21 cellular contexts compared by ENCODE assay signal in the genomic region with DNA sequence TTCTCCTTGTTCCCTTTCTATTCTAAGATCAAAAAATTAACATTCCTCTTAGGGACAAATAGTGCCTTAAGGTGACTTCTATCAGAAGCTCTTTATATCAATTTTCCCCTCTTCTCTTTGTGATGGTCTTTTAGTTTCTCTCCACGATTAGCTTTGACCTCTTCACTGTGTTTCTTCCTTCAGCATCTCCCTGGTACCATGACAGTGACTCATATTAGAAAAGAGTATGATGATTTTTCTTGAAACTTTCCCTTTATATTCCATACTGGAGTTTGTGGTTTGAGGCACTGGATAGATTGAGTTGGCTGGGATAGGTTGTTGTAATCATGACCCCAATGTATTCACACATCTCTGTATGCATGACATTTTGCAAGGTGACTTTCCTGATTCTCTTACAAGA.
A peak's percentile ranks its signal among the peaks of the same experiment; 100 is the strongest.
DNase-seq lines count a peak whose midpoint lies in the region; ATAC-seq and TF ChIP-seq lines count a peak whose summit lies in the region.
"Had no signal": no experiment of that assay in that cellular context is flagged by ENCODE, and none has a peak within 500 bp of the region (broad histone marks: within the 10 kb centered on the region; RNA-seq: fewer than 3 reads in every experiment).

No MANE protein-coding gene starts in this region.

- no peak overlapping the region for H3K4me3 ChIP-seq in sigmoid colon
- H3K4me3 ChIP-seq: A549 had no signal

- H3K27me3 Mint-ChIP-seq in activated T-cell treated with anti-CD3 and anti-CD28 coated beads, Interleukin-2, amount 50 U/mL, for 72 hours (ENCODE audit: low read depth) = no peaks in the 10 kb centered on the region
- no peaks in the 10 kb centered on the region for H3K27me3 Mint-ChIP-seq in activated T-cell treated with anti-CD3 and anti-CD28 coated beads, Interleukin-2, amount 50 U/mL, for 24 hours
- no peaks in the 10 kb centered on the region for H3K27me3 Mint-ChIP-seq in mesothelial cell of epicardium (ENCODE audit: low read depth)
- H3K27me3 Mint-ChIP-seq: CD4-positive, alpha-beta T cell had no signal

- no peak overlapping the region for H3K4me3 Mint-ChIP-seq in activated T-cell treated with anti-CD3 and anti-CD28 coated beads, Interleukin-2, amount 50 U/mL, for 72 hours
- H3K4me3 Mint-ChIP-seq in activated T-cell treated with anti-CD3 and anti-CD28 coated beads, Interleukin-2, amount 50 U/mL, for 24 hours = no peak overlapping the region
- H3K4me3 Mint-ChIP-seq in mesothelial cell of epicardium = peak overlapping the region; percentile 5
- H3K4me3 Mint-ChIP-seq: CD4-positive, alpha-beta T cell; HFFc6 had no signal

- no peak for DNase-seq in activated T-cell treated with anti-CD3 and anti-CD28 coated beads, Interleukin-2, amount 50 U/mL, for 72 hours
- no peak for DNase-seq in activated T-cell treated with anti-CD3 and anti-CD28 coated beads, Interleukin-2, amount 50 U/mL, for 24 hours
- peak; percentile 1 for DNase-seq in astrocyte of the hippocampus (ENCODE audit: low read depth, low spot score)
- DNase-seq in mesothelial cell of epicardium (ENCODE audit: low spot score in 2 of 2, unreplicated experiment in 2 of 2) = no peak
- no peak for DNase-seq in sigmoid colon
- DNase-seq in left cardiac atrium = no peak
- no peak for DNase-seq in NCI-H2227 treated with DMSO at 0.1 percent for 48 hours (lab: John Stamatoyannopoulos, UW)
- DNase-seq: AML-193; CD4-positive, alpha-beta T cell; DMS153; DMS79 treated with DMSO at 0.1 percent for 48 hours; GF-D8; GOT3; H7; HFFc6 had no signal

- ATAC-seq in activated T-cell treated with anti-CD3 and anti-CD28 coated beads, Interleukin-2, amount 50 U/mL, for 72 hours (replicated peaks in 1 of 2) = no peak
- no peak for ATAC-seq in left cardiac atrium
- no peak for ATAC-seq in GM21717 (IDR thresholded peaks at IDR 0.05; ENCODE audit: unreplicated experiment)
- ATAC-seq: A549, HCT116 had no signal

- TF ChIP-seq CTCF in mesothelial cell of epicardium (IDR thresholded peaks at IDR 0.05; ENCODE audit: unreplicated experiment) = no peak
- no peak for TF ChIP-seq CTCF in sigmoid colon (IDR thresholded peaks at IDR 0.05)

- H3K9me3 ChIP-seq in sigmoid colon = no peaks in the 10 kb centered on the region
- H3K9me3 ChIP-seq: A549 had no signal

- peaks cover 3 to 5% of the 10 kb centered on the region in 2 donors for H3K9me3 Mint-ChIP-seq in activated T-cell treated with anti-CD3 and anti-CD28 coated beads, Interleukin-2, amount 50 U/mL, for 72 hours
- H3K9me3 Mint-ChIP-seq in activated T-cell treated with anti-CD3 and anti-CD28 coated beads, Interleukin-2, amount 50 U/mL, for 24 hours = peaks cover 4% of the 10 kb centered on the region
- H3K9me3 Mint-ChIP-seq in mesothelial cell of epicardium = peaks cover 10% of the 10 kb centered on the region
- H3K9me3 Mint-ChIP-seq: CD4-positive, alpha-beta T cell; HFFc6 had no signal

- no peaks in the 10 kb centered on the region for H3K27me3 ChIP-seq in sigmoid colon

- no peaks in the 10 kb centered on the region for H3K4me1 Mint-ChIP-seq in activated T-cell treated with anti-CD3 and anti-CD28 coated beads, Interleukin-2, amount 50 U/mL, for 72 hours (ENCODE audit: low read depth)
- no peaks in the 10 kb centered on the region for H3K4me1 Mint-ChIP-seq in activated T-cell treated with anti-CD3 and anti-CD28 coated beads, Interleukin-2, amount 50 U/mL, for 24 hours (ENCODE audit: low read depth)
- H3K4me1 Mint-ChIP-seq in mesothelial cell of epicardium = peaks cover 51% of the 10 kb centered on the region

- intact Hi-C loops in sigmoid colon (cut with DNase I) = loop anchor here (5.0 to 10.0 kb wide), 3 partner anchors 85 to 488 kb away; no protein-coding TSS in a partner anchor
- intact Hi-C loops in left cardiac atrium (cut with DNase I) = no loop called here

- H3K27ac Mint-ChIP-seq in activated T-cell treated with anti-CD3 and anti-CD28 coated beads, Interleukin-2, amount 50 U/mL, for 72 hours = peak overlapping the region; percentile 26
- no peak overlapping the region for H3K27ac Mint-ChIP-seq in activated T-cell treated with anti-CD3 and anti-CD28 coated beads, Interleukin-2, amount 50 U/mL, for 24 hours
- peak overlapping the region; percentile 84 for H3K27ac Mint-ChIP-seq in mesothelial cell of epicardium
- H3K27ac Mint-ChIP-seq: CD4-positive, alpha-beta T cell; HFFc6 had no signal

- TF ChIP-seq EP300 in sigmoid colon (IDR thresholded peaks at IDR 0.05) = no peak

- no peaks in the 10 kb centered on the region for H3K36me3 Mint-ChIP-seq in activated T-cell treated with anti-CD3 and anti-CD28 coated beads, Interleukin-2, amount 50 U/mL, for 72 hours (ENCODE audit: insufficient read depth in 2 of 2)
- H3K36me3 Mint-ChIP-seq in activated T-cell treated with anti-CD3 and anti-CD28 coated beads, Interleukin-2, amount 50 U/mL, for 24 hours (ENCODE audit: low read depth) = no peaks in the 10 kb centered on the region
- no peaks in the 10 kb centered on the region for H3K36me3 Mint-ChIP-seq in mesothelial cell of epicardium

- H3K27ac ChIP-seq in sigmoid colon = peak overlapping the region in 3 of 4 donors; percentile 53 to 74 (median 68)
- H3K27ac ChIP-seq: 22Rv1, A549, C4-2B, HL-60 had no signal

- H3K4me1 ChIP-seq in sigmoid colon = peaks cover 0 to 48% (median 39%) of the 10 kb centered on the region in 4 donors
- H3K4me1 ChIP-seq: A549 had no signal

- 37 to 64% methylated on average over 1 of the region's 1 CpG for WGBS in sigmoid colon, 2 donors

- no peak for TF ChIP-seq POLR2A in sigmoid colon (IDR thresholded peaks at IDR 0.05)

- no peaks in the 10 kb centered on the region for H3K36me3 ChIP-seq in sigmoid colon
